ENCODE assay signal across 16 cellular contexts in genomic region chr15:44015555-44015954, GRCh38.
"Had no signal": no experiment of that assay in that cellular context is flagged by ENCODE, and none has a peak within 500 bp of the region (broad histone marks: within the 10 kb centered on the region; RNA-seq: fewer than 3 reads in every experiment).

No MANE protein-coding gene starts in this region.

- DNase-seq: activated CD4-positive, alpha-beta T cell treated with anti-CD3 and anti-CD28 coated beads for 4 hours; activated CD8-positive, alpha-beta memory T cell treated with anti-CD3 and anti-CD28 coated beads, Interleukin-2, amount 50 U/mL, for 48 hours; activated CD8-positive, alpha-beta T cell treated with anti-CD3 and anti-CD28 coated beads for 36 hours; activated naive CD4-positive, alpha-beta T cell treated with Interleukin-2 at 50 U/mL for 16 hours; body of pancreas; cortex of kidney; effector memory CD4-positive, alpha-beta T cell; immature natural killer cell; left cardiac atrium; psoas muscle; stomach; T-helper 1 cell had no signal

- H3K4me3 ChIP-seq: body of pancreas, psoas muscle, skin epidermis, stomach, tibial nerve, vagina had no signal

- ATAC-seq: activated CD8-positive, alpha-beta T cell treated with anti-CD3 and anti-CD28 coated beads for 36 hours; body of pancreas; natural killer cell treated with Interleukin-12 subunit alpha and Interleukin-12 subunit beta and Interleukin-15 and Interleukin-18, amount 100 ng/mL, for 72 hours; psoas muscle had no signal
